Comparison of ENCODE assay signal across 8 cellular contexts in genomic region chr5:149367249-149367971, GRCh38.
DNase-seq lines count a peak whose midpoint lies in the region; ATAC-seq lines count a peak whose summit lies in the region.

No MANE protein-coding gene starts in this region.

- no peaks in the 10 kb centered on the region for H3K9me3 Mint-ChIP-seq in memory B cell

- H3K4me1 Mint-ChIP-seq in memory B cell: peaks cover 4% of the 10 kb centered on the region

- no peak overlapping the region for H3K27ac Mint-ChIP-seq in memory B cell

- ATAC-seq in GM18498 (IDR thresholded peaks at IDR 0.05; ENCODE audit: unreplicated experiment) (peak; percentile 74), HG03066 (IDR thresholded peaks at IDR 0.05; ENCODE audit: low read depth, unreplicated experiment) (peak; percentile 83), memory B cell (ENCODE audit: low read depth) (peak; percentile 83)

- DNase-seq in AG08395 (ENCODE audit: low spot score): peak; percentile 85
- peak; percentile 41 to 76 for DNase-seq in NCI-H524 (lab: John Stamatoyannopoulos, UW)
- peak; percentile 44 to 48 for DNase-seq in activated CD4-positive, alpha-beta T cell treated with anti-CD3 and anti-CD28 coated beads for 24 hours (ENCODE audit: low read depth in 2 of 2)
- peak; percentile 72 for DNase-seq in dedifferentiated amniotic fluid mesenchymal stem cell (ENCODE audit: extremely low spot score)
- peak; percentile 50 to 56 for DNase-seq in memory B cell (ENCODE audit: low spot score in 2 of 2)
- DNase-seq in stimulated activated naive CD4-positive, alpha-beta T cell treated with Interleukin-2 at 50 U/mL for 16 hours (lab: John Stamatoyannopoulos, UW): peak; percentile 46

- H3K36me3 Mint-ChIP-seq in memory B cell: no peaks in the 10 kb centered on the region

- no peaks in the 10 kb centered on the region for H3K27me3 Mint-ChIP-seq in memory B cell

- H3K4me3 Mint-ChIP-seq in memory B cell: no peak overlapping the region

Comparison
In these comparisons a context has a peak if more than half of its experiments do, and no peak if none do; other contexts are left out.
1. Peak in every context shown above with its lines: DNase-seq and ATAC-seq.